In the genomic region with DNA sequence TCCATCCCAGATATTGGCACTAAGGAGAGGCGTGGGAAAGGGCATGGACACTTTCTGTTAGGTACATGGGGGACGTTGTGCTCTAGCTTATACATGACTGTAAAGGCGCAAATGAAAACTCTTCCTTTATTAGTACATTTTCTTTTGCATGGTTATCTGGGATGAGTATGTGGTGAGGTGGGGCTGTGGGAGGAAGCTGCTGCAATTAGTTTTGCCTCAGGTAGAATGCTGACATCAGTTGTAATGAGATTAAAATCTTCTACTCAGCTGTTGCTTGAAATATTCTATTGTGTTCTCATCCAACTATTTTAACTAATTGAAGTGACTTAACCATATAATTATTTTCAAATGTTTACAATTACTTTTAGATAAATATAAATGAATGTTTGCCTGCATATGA, we compare ENCODE assay signal across 20 cellular contexts.
"Had no signal": no experiment of that assay in that cellular context is flagged by ENCODE, and none has a peak within 500 bp of the region (broad histone marks: within the 10 kb centered on the region; RNA-seq: fewer than 3 reads in every experiment).

No MANE protein-coding gene starts in this region.

- H3K4me3 ChIP-seq: colonic mucosa, gastrocnemius medialis, heart right ventricle, left ventricle myocardium inferior, lower lobe of right lung, psoas muscle, testis, tibial nerve had no signal

- H3K27me3 ChIP-seq: colonic mucosa, gastrocnemius medialis, heart right ventricle, testis, tibial nerve had no signal

- H3K4me1 ChIP-seq: colonic mucosa, gastrocnemius medialis, heart right ventricle, left ventricle myocardium inferior, lower lobe of right lung, psoas muscle, testis, tibial nerve had no signal

- H3K9me3 ChIP-seq: colonic mucosa, gastrocnemius medialis, heart right ventricle, left ventricle myocardium inferior, lower lobe of right lung, psoas muscle, testis, tibial nerve had no signal

- H3K36me3 ChIP-seq: colonic mucosa, gastrocnemius medialis, heart right ventricle, left ventricle myocardium inferior, lower lobe of right lung, tibial nerve had no signal

- ATAC-seq: gastrocnemius medialis; heart right ventricle; left cardiac atrium; lower lobe of right lung; naive thymus-derived CD4-positive, alpha-beta T cell; psoas muscle; sciatic nerve; stimulated activated naive B cell treated with anti-CD40 and anti-IgM and Interleukin-4, amounts not matched to agents 10 μg/mL and 1 μg/mL and 100 μg/mL, for 72 hours; stimulated activated naive CD8-positive, alpha-beta T cell treated with anti-CD3 and anti-CD28 coated beads, Interleukin-15, amount 100 ng/mL, for 72 hours had no signal

- DNase-seq: colonic mucosa; dermis blood vessel endothelial cell; gastrocnemius medialis; heart right ventricle; kidney; left cardiac atrium; left ventricle myocardium inferior; lower lobe of right lung; mesenchymal stem cell; naive thymus-derived CD4-positive, alpha-beta T cell; nephron progenitor cell; psoas muscle; retina; stimulated activated CD4-positive, alpha-beta T cell treated with anti-CD3 and anti-CD28 coated beads, Interleukin-2, amount 100 ng/mL, for 24 hours; stimulated activated CD4-positive, alpha-beta T cell treated with anti-CD3 and anti-CD28 coated beads, Interleukin-4, amount 100 ng/mL, for 4 hours; stimulated activated naive B cell treated with anti-CD40 and anti-IgM and Interleukin-4, amounts not matched to agents 10 μg/mL and 1 μg/mL and 100 μg/mL, for 72 hours; stimulated activated naive CD8-positive, alpha-beta T cell treated with anti-CD3 and anti-CD28 coated beads, Interleukin-15, amount 100 ng/mL, for 72 hours; testis had no signal

- H3K27ac ChIP-seq: colonic mucosa, gastrocnemius medialis, heart right ventricle, left ventricle myocardium inferior, lower lobe of right lung, psoas muscle, testis, tibial nerve had no signal

- FAIRE-seq: kidney had no signal
